8 cellular contexts compared by ENCODE assay signal in the genomic region with DNA sequence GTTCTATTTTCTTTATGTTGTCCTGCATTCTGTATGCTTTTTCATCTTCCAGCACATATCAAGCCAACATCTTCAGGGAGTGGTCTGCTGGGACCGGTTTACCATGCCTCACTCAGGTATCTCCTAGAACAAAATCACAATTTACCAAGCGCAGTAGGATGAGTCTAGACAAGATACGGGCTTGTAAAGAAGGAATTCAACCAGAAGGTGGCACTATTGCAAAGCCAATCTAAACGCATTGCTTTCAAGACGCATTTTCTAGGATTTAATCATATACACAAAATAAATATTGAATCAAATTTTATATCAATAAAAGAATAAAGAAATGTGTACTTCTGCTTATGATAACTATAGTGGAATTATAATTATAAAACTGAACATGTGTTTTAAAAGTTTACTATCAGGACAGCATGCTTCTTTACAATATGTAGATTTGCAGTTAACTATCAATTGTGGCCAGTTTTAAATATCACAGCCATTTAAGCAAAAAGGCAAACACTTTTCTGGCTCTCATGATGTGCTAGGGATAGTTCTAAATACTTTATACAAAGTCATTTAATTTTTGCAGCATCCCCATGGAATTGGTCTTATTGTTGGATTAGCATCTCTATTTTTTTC. TPM values are rescaled to one million over a fixed set of nuclear protein-coding genes. Genes with fewer than 3 reads are reported as not detected.
DNase-seq lines count a peak whose midpoint lies in the region; ATAC-seq and TF ChIP-seq lines count a peak whose summit lies in the region.

No MANE protein-coding gene starts in this region.

- DNase-seq in DMS53 treated with DMSO at 0.1 percent for 48 hours (lab: John Stamatoyannopoulos, UW; ENCODE audit: unreplicated experiment) (peak; percentile 29), NCI-H526 (lab: John Stamatoyannopoulos, UW) (peak; percentile 47 to 81), amniotic stem cell (lab: John Stamatoyannopoulos, UW) (peak; percentile 24), right atrium auricular region (ENCODE audit: low spot score) (no peak), sciatic nerve (ENCODE audit: low spot score) (no peak)
- DNase-seq in activated CD8-positive, alpha-beta memory T cell treated with anti-CD3 and anti-CD28 coated beads, Interleukin-2, amount 50 U/mL, for 4 hours, result no peak

- no peak overlapping the region for H3K4me3 ChIP-seq in right atrium auricular region

- H3K9me3 ChIP-seq in right atrium auricular region, result no peaks in the 10 kb centered on the region

- no peak overlapping the region for H3K27ac ChIP-seq in right atrium auricular region

- intact Hi-C loops in sciatic nerve (cut with DNase I), result loop anchor here (10.0 kb wide), 1 partner anchor 254 kb away; no protein-coding TSS in a partner anchor

- ATAC-seq in GM19328 (IDR thresholded peaks at IDR 0.05; ENCODE audit: unreplicated experiment) (peak; percentile 76), HG03432 (IDR thresholded peaks at IDR 0.05; ENCODE audit: unreplicated experiment) (peak; percentile 74), sciatic nerve (peak; percentile 84)

- H3K27me3 ChIP-seq in right atrium auricular region, result no peaks in the 10 kb centered on the region

- H3K36me3 ChIP-seq in right atrium auricular region, result no peaks in the 10 kb centered on the region

- no peaks in the 10 kb centered on the region for H3K4me1 ChIP-seq in right atrium auricular region

- TF ChIP-seq CTCF in right atrium auricular region (IDR thresholded peaks at IDR 0.05), result peak; percentile 61 to 78

RNA-seq across cellular contexts. Expression of gene TPP2, which starts 16.1 kb away (rescaled TPM):
- total RNA-seq in right atrium auricular region, result 10 to 100 TPM; 28.6 to 59.9 TPM
- total RNA-seq in sciatic nerve, result 44.8 TPM

Comparison
In these comparisons a context has a peak if more than half of its experiments do, and no peak if none do; other contexts are left out.
1. DNase-seq: peak in DMS53 treated with DMSO at 0.1 percent for 48 hours (single experiment), NCI-H526 (2 of 2) and amniotic stem cell (single experiment); none in right atrium auricular region (single experiment), sciatic nerve (single experiment) and activated CD8-positive, alpha-beta memory T cell treated with anti-CD3 and anti-CD28 coated beads, Interleukin-2, amount 50 U/mL, for 4 hours (single experiment).
2. Peak in every context shown above with its lines, with median percentiles within 50 percentile points of each other: ATAC-seq.